Comparison of ENCODE assay signal across 18 cellular contexts in genomic region chr10:71280216-71280615, GRCh38. TPM values are rescaled to one million over a fixed set of nuclear protein-coding genes. Genes with fewer than 3 reads are reported as not detected.
DNase-seq lines count a peak whose midpoint lies in the region; ATAC-seq and TF ChIP-seq lines count a peak whose summit lies in the region.
"Had no signal": no experiment of that assay in that cellular context is flagged by ENCODE, and none has a peak within 500 bp of the region (broad histone marks: within the 10 kb centered on the region; RNA-seq: fewer than 3 reads in every experiment).

No MANE protein-coding gene starts in this region.

- H3K9me3 Mint-ChIP-seq in GM23338 = no peaks in the 10 kb centered on the region
- H3K9me3 Mint-ChIP-seq in neural crest cell = no peaks in the 10 kb centered on the region
- H3K9me3 Mint-ChIP-seq: CD8-positive, alpha-beta T cell had no signal

- H3K9me2 ChIP-seq in GM23338 (ENCODE audit: insufficient read depth) = no peaks in the 10 kb centered on the region

- peaks cover 4% of the 10 kb centered on the region; the same call in 1 of the 2 replicates for H3K36me3 ChIP-seq in GM23338 (ENCODE audit: insufficient read depth)

- H2AFZ ChIP-seq in GM23338 = no peak overlapping the region

- no peak for DNase-seq in AG04450 (ENCODE audit: low read depth, low spot score)
- DNase-seq in GM23338 (ENCODE audit: low spot score) = no peak
- no peak for DNase-seq in neural crest cell (ENCODE audit: low read depth, low spot score)
- no peak for DNase-seq in NCI-H1694 (lab: John Stamatoyannopoulos, UW)
- DNase-seq in effector CD4-positive, alpha-beta T cell = no peak
- DNase-seq: ACHN; CD8-positive, alpha-beta T cell; DMS79; KBM-7; NCI-H1048; NCI-H1436 treated with DMSO at 0.1 percent for 48 hours; NCI-H2081 treated with DMSO at 0.1 percent for 48 hours; NCI-H2227 treated with DMSO at 0.1 percent for 48 hours; NCI-H526; NK-92 treated with Interleukin-12 subunit alpha and Interleukin-12 subunit beta, amount 100 ng/mL, for 24 hours; SIG-M5 had no signal

- POLR2A ChIA-PET in AG04450 (lab: Yijun Ruan, JAX) = no interaction called here

- H3K27ac Mint-ChIP-seq in GM23338 (peak overlapping the region; percentile 73; the same call in 1 of the 2 replicates), neural crest cell (ENCODE audit: unreplicated experiment) (peak overlapping the region; percentile 57)
- H3K27ac Mint-ChIP-seq: CD8-positive, alpha-beta T cell had no signal

- no peak overlapping the region; the same call in 2 of the 3 replicates for H3K4me3 Mint-ChIP-seq in GM23338
- H3K4me3 Mint-ChIP-seq in neural crest cell = no peak overlapping the region
- H3K4me3 Mint-ChIP-seq: CD8-positive, alpha-beta T cell had no signal

- no peak overlapping the region for H3K4me2 ChIP-seq in GM23338

- H3K27me3 Mint-ChIP-seq in GM23338 (ENCODE audit: insufficient read depth, low read depth, poor library complexity) (peaks cover 14% of the 10 kb centered on the region), neural crest cell (ENCODE audit: low read depth) (no peaks in the 10 kb centered on the region)

- H3K4me1 Mint-ChIP-seq in GM23338 (peaks cover 38% of the 10 kb centered on the region), neural crest cell (peaks cover 3% of the 10 kb centered on the region)

- H3F3A ChIP-seq in GM23338 (replicated peaks; ENCODE audit: low read depth) = no peaks in the 10 kb centered on the region

- H3K27me3 ChIP-seq in AG04450 (ENCODE audit: control insufficient read depth, insufficient read depth, low read length) = no peaks in the 10 kb centered on the region
- no peaks in the 10 kb centered on the region for H3K27me3 ChIP-seq in GM23338 (ENCODE audit: insufficient read depth)

- TF ChIP-seq CTCF in AG04450 (IDR thresholded peaks at IDR 0.05; ENCODE audit: low read depth, low read length) = no peak
- TF ChIP-seq CTCF in GM23338 (conservative IDR thresholded peaks at IDR 0.05; ENCODE audit: low read depth in 2 of 2) = no peak
- TF ChIP-seq CTCF in neural crest cell (conservative IDR thresholded peaks at IDR 0.05) = no peak

- peak overlapping the region; percentile 47 for H3K27ac ChIP-seq in AG04450 (ENCODE audit: low read depth, low read length)
- H3K27ac ChIP-seq in GM23338 (ENCODE audit: low read depth) = 0 out of 2 replicates have a peak overlapping the region, but pooled peaks have one; percentile 39
- H3K27ac ChIP-seq in cingulate gyrus (ENCODE audit: low read depth, low read length) = peak overlapping the region; percentile 60

- no peaks in the 10 kb centered on the region for H3K9me3 ChIP-seq in AG04450 (ENCODE audit: control insufficient read depth, insufficient read depth, low read length)

- CTCF ChIA-PET in AG04450 (lab: Charles Lee) = interaction anchor here (1.3 to 3.6 kb wide), 2 partner anchors 10 to 377 kb away, joined by 6 to 25 read pairs; no protein-coding TSS in a partner anchor

- ATAC-seq in GM23338 (no peak), HG03045 (IDR thresholded peaks at IDR 0.05; ENCODE audit: unreplicated experiment) (no peak)
- ATAC-seq: CD8-positive, alpha-beta T cell had no signal

- no peak overlapping the region for H3K4me3 ChIP-seq in AG04450 (ENCODE audit: low read depth, low read length)
- no peak overlapping the region for H3K4me3 ChIP-seq in GM23338

- H3K36me3 Mint-ChIP-seq in GM23338 (ENCODE audit: low read depth) (peaks cover 19% of the 10 kb centered on the region; the same call in 2 of the 3 replicates), neural crest cell (ENCODE audit: low read depth) (no peaks in the 10 kb centered on the region)
- H3K36me3 Mint-ChIP-seq: CD8-positive, alpha-beta T cell had no signal

- peaks cover 15% of the 10 kb centered on the region; the same call in 1 of the 2 replicates for H3K4me1 ChIP-seq in GM23338 (ENCODE audit: insufficient read depth)

- H4K20me1 ChIP-seq in GM23338 (replicated peaks; ENCODE audit: insufficient read depth) = no peaks in the 10 kb centered on the region; the same call in 1 of the 2 replicates

- H3K79me2 ChIP-seq in GM23338 (replicated peaks; ENCODE audit: insufficient read depth) = peaks cover 8% of the 10 kb centered on the region; the same call in 1 of the 2 replicates

TF ChIP-seq in GM23338, 12 proteins besides CTCF, POLR2A, EP300 and RAD21 (continues in another document):
- TF ChIP-seq ETS1 (IDR thresholded peaks at IDR 0.05) (no peak), ZNF331 (CRISPR knock-in tag; IDR thresholded peaks at IDR 0.05; ENCODE audit: low read depth) (no peak), NANOG (IDR thresholded peaks at IDR 0.05; ENCODE audit: borderline replicate concordance) (no peak), ZNF114 (CRISPR knock-in tag; IDR thresholded peaks at IDR 0.05) (no peak), EZH2 (IDR thresholded peaks at IDR 0.05; ENCODE audit: low read depth, unreplicated experiment) (no peak), JUNB (IDR thresholded peaks at IDR 0.05; ENCODE audit: unreplicated experiment) (no peak), CREB1 (CRISPR knock-in tag; IDR thresholded peaks at IDR 0.05; ENCODE audit: low read depth) (no peak), ZNF462 (CRISPR knock-in tag; IDR thresholded peaks at IDR 0.05) (no peak), EZH2phosphoT487 (IDR thresholded peaks at IDR 0.05; ENCODE audit: unreplicated experiment) (no peak), POLR2AphosphoS5 (IDR thresholded peaks at IDR 0.05; ENCODE audit: low read depth) (no peak)

RNA-seq across cellular contexts. Expression of gene SLC29A3, which starts 38.8 kb away (rescaled TPM):
- polyA plus RNA-seq in AG04450 (2011; rRNA removed) = 2.4 and 3.8 TPM in 2 replicates
- 3.6 and 4.4 TPM in 2 replicates for polyA minus RNA-seq in AG04450 (2011; rRNA and poly(A)+ RNA removed)
- total RNA-seq in GM23338 (2014; rRNA removed; shearing (Covaris generic)) = 8.3 and 10.3 TPM in 2 replicates
- 11.3 and 12.3 TPM in 2 replicates for polyA plus RNA-seq in GM23338 (2016; fragmentation: Nextera tagmentation; extraction: Ambion mirVana)
- 5.3 and 6.0 TPM in 2 replicates for total RNA-seq in neural crest cell
